In genomic region chr18:62450546-62451395, GRCh38 we compare ENCODE assay signal across 8 cellular contexts.
DNase-seq lines count a peak whose midpoint lies in the region; ATAC-seq and TF ChIP-seq lines count a peak whose summit lies in the region.

No MANE protein-coding gene starts in this region.

- H3K36me3 Mint-ChIP-seq in activated T-helper 17 cell treated with anti-CD3 and anti-CD28 coated beads, Interleukin-2, amount 50 U/mL, for 72 hours (ENCODE audit: low read depth): no peaks in the 10 kb centered on the region
- no peaks in the 10 kb centered on the region for H3K36me3 Mint-ChIP-seq in T-helper 2 cell treated with Interferon-gamma antibody and Interleukin-4, amounts not matched to agents 5 μg/mL and 100 μg/mL, for 36 hours (ENCODE audit: low read depth)

- H3K4me3 ChIP-seq in NB4 (ENCODE audit: low read depth, low read length): peak overlapping the region; percentile 9

- no peak overlapping the region for H3K4me3 Mint-ChIP-seq in activated T-helper 17 cell treated with anti-CD3 and anti-CD28 coated beads, Interleukin-2, amount 50 U/mL, for 72 hours
- no peak overlapping the region for H3K4me3 Mint-ChIP-seq in T-helper 2 cell treated with Interferon-gamma antibody and Interleukin-4, amounts not matched to agents 5 μg/mL and 100 μg/mL, for 36 hours

- TF ChIP-seq CTCF in NB4 (IDR thresholded peaks at IDR 0.05; ENCODE audit: low read depth, low read length): no peak

- ATAC-seq in activated T-helper 17 cell treated with anti-CD3 and anti-CD28 coated beads, Interleukin-2, amount 50 U/mL, for 72 hours (replicated peaks): no peak

- TF ChIP-seq POLR2A in NB4 (IDR thresholded peaks at IDR 0.05; ENCODE audit: extremely low read depth, insufficient read length): no peak

- peaks cover under 1% of the 10 kb centered on the region for H3K4me1 Mint-ChIP-seq in activated T-helper 17 cell treated with anti-CD3 and anti-CD28 coated beads, Interleukin-2, amount 50 U/mL, for 72 hours
- H3K4me1 Mint-ChIP-seq in T-helper 2 cell treated with Interferon-gamma antibody and Interleukin-4, amounts not matched to agents 5 μg/mL and 100 μg/mL, for 36 hours (ENCODE audit: low read depth): peaks cover 10% of the 10 kb centered on the region

- H3K27me3 Mint-ChIP-seq in activated T-helper 17 cell treated with anti-CD3 and anti-CD28 coated beads, Interleukin-2, amount 50 U/mL, for 72 hours: peaks cover 20% of the 10 kb centered on the region
- H3K27me3 Mint-ChIP-seq in T-helper 2 cell treated with Interferon-gamma antibody and Interleukin-4, amounts not matched to agents 5 μg/mL and 100 μg/mL, for 36 hours (ENCODE audit: low read depth): peaks cover 3% of the 10 kb centered on the region

- H3K27ac Mint-ChIP-seq in activated T-helper 17 cell treated with anti-CD3 and anti-CD28 coated beads, Interleukin-2, amount 50 U/mL, for 72 hours: no peak overlapping the region
- H3K27ac Mint-ChIP-seq in T-helper 2 cell treated with Interferon-gamma antibody and Interleukin-4, amounts not matched to agents 5 μg/mL and 100 μg/mL, for 36 hours: no peak overlapping the region

- DNase-seq in COR-L47 (lab: John Stamatoyannopoulos, UW): peak; percentile 92
- DNase-seq in NB4 (ENCODE audit: low read depth): peak; percentile 93
- DNase-seq in T1000 (lab: John Stamatoyannopoulos, UW): peak; percentile 70
- peak; percentile 13 for DNase-seq in globus pallidus (ENCODE audit: low spot score)
- peak; percentile 68 for DNase-seq in retina
- DNase-seq in T-helper 2 cell treated with Interferon-gamma antibody and Interleukin-4, amounts not matched to agents 5 μg/mL and 100 μg/mL, for 36 hours (ENCODE audit: low spot score): no peak
- no peak for DNase-seq in activated CD4-positive, alpha-beta T cell treated with anti-CD3 and anti-CD28 coated beads for 4 hours

- H3K9me3 Mint-ChIP-seq in activated T-helper 17 cell treated with anti-CD3 and anti-CD28 coated beads, Interleukin-2, amount 50 U/mL, for 72 hours: no peaks in the 10 kb centered on the region
- no peaks in the 10 kb centered on the region for H3K9me3 Mint-ChIP-seq in T-helper 2 cell treated with Interferon-gamma antibody and Interleukin-4, amounts not matched to agents 5 μg/mL and 100 μg/mL, for 36 hours

Comparison
In these comparisons a context has a peak if more than half of its experiments do, and no peak if none do; other contexts are left out.
1. DNase-seq: peak in COR-L47 (single experiment), NB4 (single experiment), T1000 (single experiment), globus pallidus (single experiment) and retina (single experiment); none in T-helper 2 cell treated with Interferon-gamma antibody and Interleukin-4, amounts not matched to agents 5 μg/mL and 100 μg/mL, for 36 hours (single experiment) and activated CD4-positive, alpha-beta T cell treated with anti-CD3 and anti-CD28 coated beads for 4 hours (0 of 2).